In the genomic region with DNA sequence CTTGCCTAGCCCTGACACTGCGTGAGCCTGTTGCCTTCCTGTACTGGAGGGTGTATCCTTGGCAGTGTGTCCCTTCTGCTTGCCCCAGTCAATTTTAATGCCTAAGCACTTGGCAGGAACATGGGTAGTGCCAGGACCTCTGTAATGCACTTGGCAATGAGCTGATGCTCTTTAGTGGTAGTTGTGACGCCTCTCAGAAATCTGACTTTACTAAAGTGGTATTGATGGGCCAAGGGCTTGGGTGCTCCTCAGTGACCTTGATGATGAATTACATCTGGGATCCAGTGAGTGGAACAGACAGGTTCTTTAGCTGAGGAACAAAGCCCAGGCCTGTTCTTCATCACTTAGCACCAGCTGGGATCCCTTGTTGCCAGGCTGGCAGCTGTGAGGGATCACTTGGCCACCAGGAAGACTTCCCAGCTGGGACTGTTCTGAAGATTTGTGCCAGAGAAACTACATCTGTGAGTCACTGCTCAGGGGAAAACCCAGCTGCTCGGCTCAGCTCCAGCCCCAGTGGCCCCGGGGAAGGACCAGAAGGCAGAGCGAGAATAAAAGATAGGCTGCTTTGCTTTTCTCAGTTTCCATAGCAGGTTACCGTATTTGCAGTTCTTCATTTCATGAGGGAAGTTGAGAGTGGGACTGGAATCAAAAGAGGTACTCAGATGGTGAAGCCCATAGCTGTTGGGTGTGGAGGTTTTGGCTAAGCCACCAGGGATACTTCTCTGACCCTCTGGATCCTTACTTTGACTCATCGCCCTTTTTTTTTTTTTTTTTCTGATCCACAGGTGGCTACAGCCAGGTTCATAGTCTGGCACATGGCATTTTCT, we compare ENCODE assay signal across 9 cellular contexts. TPM values are rescaled to one million over a fixed set of nuclear protein-coding genes. Genes with fewer than 3 reads are reported as not detected.
DNase-seq lines count a peak whose midpoint lies in the region; ATAC-seq and TF ChIP-seq lines count a peak whose summit lies in the region.
"Had no signal": no experiment of that assay in that cellular context is flagged by ENCODE, and none has a peak within 500 bp of the region (broad histone marks: within the 10 kb centered on the region; RNA-seq: fewer than 3 reads in every experiment).

No MANE protein-coding gene starts in this region.

- WGBS in transverse colon (ENCODE audit: low coverage in 1 of 2), 2 donors, result 22 to 33% methylated on average over 3 to 7 of the region's 7 CpGs
- 10 to 15% methylated on average over 7 of the region's 7 CpGs for WGBS in esophagus squamous epithelium, 2 donors

- H3K4me3 ChIP-seq in osteoblast (ENCODE audit: insufficient read depth, low read length), result no peak overlapping the region
- no peak overlapping the region for H3K4me3 ChIP-seq in transverse colon
- H3K4me3 ChIP-seq in esophagus squamous epithelium, result no peak overlapping the region

- H3K79me2 ChIP-seq in osteoblast (ENCODE audit: insufficient read depth, low read length), result no peaks in the 10 kb centered on the region

- H3K36me3 ChIP-seq in osteoblast (ENCODE audit: insufficient read depth, low read length) (no peaks in the 10 kb centered on the region), transverse colon (no peaks in the 10 kb centered on the region), esophagus squamous epithelium (no peaks in the 10 kb centered on the region)

- TF ChIP-seq EP300 in transverse colon (IDR thresholded peaks at IDR 0.05; ENCODE audit: low read depth), result no peak

- ATAC-seq in GM19397 (IDR thresholded peaks at IDR 0.05; ENCODE audit: unreplicated experiment) (peak; percentile 67), HG03442 (IDR thresholded peaks at IDR 0.05; ENCODE audit: unreplicated experiment) (peak; percentile 73)

- H2AFZ ChIP-seq in osteoblast (ENCODE audit: low read length), result no peak overlapping the region

- H3K4me1 ChIP-seq in osteoblast (ENCODE audit: insufficient read depth, low read length) (no peaks in the 10 kb centered on the region), transverse colon (peaks cover 0 to 16% (median 7%) of the 10 kb centered on the region in 4 donors), esophagus squamous epithelium (peaks cover 11 to 19% (median 18%) of the 10 kb centered on the region in 3 donors)

- H3K4me2 ChIP-seq in osteoblast (ENCODE audit: insufficient read depth, low read length), result no peak overlapping the region

- H3K27me3 ChIP-seq in osteoblast (ENCODE audit: insufficient read depth, low read length) (no peaks in the 10 kb centered on the region), transverse colon (peaks cover 13% of the 10 kb centered on the region), esophagus squamous epithelium (peaks cover 0 to 63% (median 0%) of the 10 kb centered on the region in 4 donors)

- H4K20me1 ChIP-seq in osteoblast (ENCODE audit: insufficient read depth, low read length), result no peaks in the 10 kb centered on the region

- TF ChIP-seq POLR2A in transverse colon (IDR thresholded peaks at IDR 0.05) (no peak), esophagus squamous epithelium (IDR thresholded peaks at IDR 0.05) (no peak)

- DNase-seq in AG20443 (ENCODE audit: low spot score) (peak; percentile 49), osteoblast (ENCODE audit: insufficient read length, low spot score, missing footprints) (peak; percentile 88), transverse colon (peak; percentile 78), esophagus squamous epithelium (lab: John Stamatoyannopoulos, UW) (no peak)
- peak; percentile 84 for DNase-seq in activated CD4-positive, alpha-beta T cell treated with anti-CD3 and anti-CD28 coated beads for 48 hours

- in situ Hi-C loops in transverse colon (cut with MboI; ENCODE audit: low pct_ligation_motif_present in 1 of 4, low pct_unique_long_range_greater_than_20kb in 1 of 4, low sequenced_read_pairs in 3 of 4), result loop anchor here in 1 of 4 donors (25.0 kb wide), 1 partner anchor 128 kb away; no protein-coding TSS in a partner anchor

- H3K4me1 Mint-ChIP-seq in dendritic cell treated with granulocyte-macrophage colony-stimulating factor and Interleukin-4, amounts not matched to agents 40 ng/mL and 50 ng/mL, for 4 days (ENCODE audit: low read depth), result peaks cover 65% of the 10 kb centered on the region

- intact Hi-C loops in dendritic cell treated with granulocyte-macrophage colony-stimulating factor and Interleukin-4, amounts not matched to agents 40 ng/mL and 50 ng/mL, for 4 days (cut with micrococcal nuclease), result loop anchor here (2.0 kb wide), 1 partner anchor 38 kb away; no protein-coding TSS in a partner anchor
- intact Hi-C loops in transverse colon (cut with DNase I; ENCODE audit: low total_unique reads) (loop anchor here (5.0 kb wide), 1 partner anchor 133 kb away; no protein-coding TSS in a partner anchor), esophagus squamous epithelium (cut with DNase I) (loop anchor here (5.0 kb wide), 1 partner anchor 133 kb away; no protein-coding TSS in a partner anchor)

- H3K27ac ChIP-seq in osteoblast (ENCODE audit: low read depth, low read length), result no peak overlapping the region
- H3K27ac ChIP-seq in transverse colon, result peak overlapping the region; percentile 15 to 74 (median 40)
- H3K27ac ChIP-seq in esophagus squamous epithelium, result peak overlapping the region in 2 of 4 donors; percentile 2 to 43

- TF ChIP-seq CTCF in osteoblast (IDR thresholded peaks at IDR 0.05; ENCODE audit: extremely low read depth, low read depth, low read length) (no peak), transverse colon (IDR thresholded peaks at IDR 0.05) (no peak), esophagus squamous epithelium (IDR thresholded peaks at IDR 0.05) (peak in 2 of 6 experiments; percentile 3 to 19)

- H3K27ac Mint-ChIP-seq in dendritic cell treated with granulocyte-macrophage colony-stimulating factor and Interleukin-4, amounts not matched to agents 40 ng/mL and 50 ng/mL, for 4 days, result peak overlapping the region; percentile 72

- no peaks in the 10 kb centered on the region for H3K9me3 Mint-ChIP-seq in dendritic cell treated with granulocyte-macrophage colony-stimulating factor and Interleukin-4, amounts not matched to agents 40 ng/mL and 50 ng/mL, for 4 days

- H3K27me3 Mint-ChIP-seq in dendritic cell treated with granulocyte-macrophage colony-stimulating factor and Interleukin-4, amounts not matched to agents 40 ng/mL and 50 ng/mL, for 4 days, result no peaks in the 10 kb centered on the region

- H3K9me3 ChIP-seq in osteoblast (ENCODE audit: low read depth, low read length) (no peaks in the 10 kb centered on the region), transverse colon (no peaks in the 10 kb centered on the region), esophagus squamous epithelium (no peaks in the 10 kb centered on the region)

- H3K36me3 Mint-ChIP-seq in dendritic cell treated with granulocyte-macrophage colony-stimulating factor and Interleukin-4, amounts not matched to agents 40 ng/mL and 50 ng/mL, for 4 days (ENCODE audit: low read depth), result no peaks in the 10 kb centered on the region

- H3K4me3 Mint-ChIP-seq in dendritic cell treated with granulocyte-macrophage colony-stimulating factor and Interleukin-4, amounts not matched to agents 40 ng/mL and 50 ng/mL, for 4 days, result no peak overlapping the region

RNA-seq across cellular contexts. Expression of gene KCNA2, which starts 28.5 kb away (rescaled TPM):
- under 0.01 TPM in 1 of 2 replicates, not detected in the other for total RNA-seq in osteoblast
- total RNA-seq in transverse colon, result 1 to 10 TPM in 1 of 4 donors, under 1 TPM in 2, not detected in 1; 0.40 to 1.7 (median 0.68) TPM
- total RNA-seq in esophagus squamous epithelium, result 1 to 10 TPM in 1 of 4 donors, under 1 TPM in 3; 0.04 to 2.0 (median 0.67) TPM
- total RNA-seq: endothelial cell of umbilical vein had no signal

RNA-seq across cellular contexts. Expression of gene KCNA3, which starts 40.1 kb away (rescaled TPM):
- total RNA-seq in osteoblast (not detected in 2 replicates), transverse colon (10 to 100 TPM in 3 of 4 donors, 1 to 10 TPM in 1; 2.9 to 22.4 (median 10.9) TPM), esophagus squamous epithelium (1 to 10 TPM in 3 of 4 donors, under 1 TPM in 1; 0.34 to 3.2 (median 1.2) TPM)
- total RNA-seq: endothelial cell of umbilical vein had no signal
